Comparison of ENCODE assay signal across 15 cellular contexts in the genomic region with DNA sequence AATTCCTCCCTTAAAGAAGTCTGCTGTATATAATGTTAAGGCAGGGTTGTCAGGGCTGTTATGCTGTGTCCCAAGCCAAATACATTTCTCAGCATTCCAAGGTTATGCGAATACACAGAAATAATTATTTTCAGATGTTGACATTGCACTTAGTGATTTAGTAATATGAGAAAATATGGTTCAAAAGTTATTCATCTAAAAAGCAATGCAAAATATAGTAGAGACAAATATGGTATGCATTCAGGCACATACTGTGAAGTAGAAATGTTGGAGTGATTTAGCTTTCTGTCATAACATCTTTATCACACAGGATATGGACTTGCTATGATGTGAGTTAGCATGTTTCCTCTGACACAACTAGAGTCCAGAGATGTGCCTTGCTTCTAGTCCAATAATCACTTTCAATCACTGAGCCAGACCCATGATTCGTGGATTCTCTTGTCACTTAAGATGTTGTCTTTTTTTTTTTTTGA.
DNase-seq lines count a peak whose midpoint lies in the region; ATAC-seq and TF ChIP-seq lines count a peak whose summit lies in the region.
"Had no signal": no experiment of that assay in that cellular context is flagged by ENCODE, and none has a peak within 500 bp of the region (broad histone marks: within the 10 kb centered on the region; RNA-seq: fewer than 3 reads in every experiment).

No MANE protein-coding gene starts in this region.

- CTCF ChIA-PET in AG04449 (lab: Yijun Ruan, JAX), result interaction anchor here (1.3 kb wide), 1 partner anchor 12 kb away, joined by 3 read pairs; no protein-coding TSS in a partner anchor

- H3K4me3 ChIP-seq in AG04449 (ENCODE audit: low read depth, low read length) (no peak overlapping the region), HFF-Myc (replicated peaks; ENCODE audit: low read depth, low read length) (no peak overlapping the region)
- H3K4me3 ChIP-seq: esophagus muscularis mucosa had no signal

- no peak for ATAC-seq in GM21447 (IDR thresholded peaks at IDR 0.05; ENCODE audit: unreplicated experiment)
- no peak for ATAC-seq in GM21576 (IDR thresholded peaks at IDR 0.05; ENCODE audit: unreplicated experiment)
- ATAC-seq: activated CD8-positive, alpha-beta memory T cell treated with anti-CD3 and anti-CD28 coated beads, Interleukin-2, amount 10 ng/mL, durations not matched to agents 7 days and 5 days; naive thymus-derived CD8-positive, alpha-beta T cell had no signal

- POLR2A ChIA-PET in AG04449 (lab: Yijun Ruan, JAX), result no interaction called here

- DNase-seq in AG04449 (ENCODE audit: low read depth, low spot score) (peak; percentile 71), HFF-Myc (ENCODE audit: extremely low read depth, low read depth) (peak; percentile 35), dermis blood vessel endothelial cell (peak; percentile 48), lung microvascular endothelial cell (ENCODE audit: low read depth in 2 of 2) (peak; percentile 16 to 65), superior temporal gyrus (ENCODE audit: extremely low spot score) (no peak), NCI-H1436 treated with DMSO at 0.1 percent for 48 hours (lab: John Stamatoyannopoulos, UW) (no peak)
- DNase-seq: activated CD8-positive, alpha-beta memory T cell treated with anti-CD3 and anti-CD28 coated beads, Interleukin-2, amount 10 ng/mL, durations not matched to agents 7 days and 5 days; activated effector memory CD4-positive, alpha-beta T cell treated with Interleukin-2 at 50 U/mL for 16 hours; AML-193; COR-L47; mammary epithelial cell; naive thymus-derived CD8-positive, alpha-beta T cell had no signal

- no peak for TF ChIP-seq CTCF in AG04449 (IDR thresholded peaks at IDR 0.05; ENCODE audit: insufficient read depth, low read length, missing control alignments)
- no peak for TF ChIP-seq CTCF in HFF-Myc (IDR thresholded peaks at IDR 0.05; ENCODE audit: low read depth, low read length, missing control alignments)

Comparison
In these comparisons a context has a peak if more than half of its experiments do, and no peak if none do; other contexts are left out.
1. DNase-seq: peak in AG04449 (single experiment), HFF-Myc (single experiment), dermis blood vessel endothelial cell (single experiment) and lung microvascular endothelial cell (2 of 2); none in superior temporal gyrus (single experiment) and NCI-H1436 treated with DMSO at 0.1 percent for 48 hours (single experiment).